ENCODE assay signal across 8 cellular contexts in genomic region chrX:22081475-22082092, GRCh38. TPM values are rescaled to one million over a fixed set of nuclear protein-coding genes. Genes with fewer than 3 reads are reported as not detected.
DNase-seq lines count a peak whose midpoint lies in the region; TF ChIP-seq lines count a peak whose summit lies in the region.

No MANE protein-coding gene starts in this region.

- no peaks in the 10 kb centered on the region for H3K9me3 ChIP-seq in HAP-1

- no peaks in the 10 kb centered on the region for H3K36me3 ChIP-seq in HAP-1 (replicated peaks)

- H3K4me1 ChIP-seq in HAP-1 = no peaks in the 10 kb centered on the region

- DNase-seq in G401 (ENCODE audit: low spot score) (peak; percentile 0), HAP-1 (ENCODE audit: low spot score in 2 of 2) (peak; percentile 42 to 85), NCI-H524 (lab: John Stamatoyannopoulos, UW) (peak; percentile 38 to 48), fibroblast of the aortic adventitia (ENCODE audit: low read depth) (peak; percentile 81), retinal pigment epithelial cell (ENCODE audit: low read depth) (no peak), DMS79 treated with DMSO at 0.1 percent for 48 hours (lab: John Stamatoyannopoulos, UW) (no peak), mesenteric fat pad (ENCODE audit: low spot score) (no peak)
- peak; percentile 6 to 28 for DNase-seq in activated CD8-positive, alpha-beta memory T cell treated with anti-CD3 and anti-CD28 coated beads for 4 hours (ENCODE audit: low read depth in 2 of 2)

- no peaks in the 10 kb centered on the region for H3K27me3 ChIP-seq in HAP-1 (ENCODE audit: low read depth)

- TF ChIP-seq CTCF in fibroblast of the aortic adventitia (IDR thresholded peaks at IDR 0.05; ENCODE audit: insufficient read depth, low read length) (peak; percentile 73), retinal pigment epithelial cell (conservative IDR thresholded peaks at IDR 0.05; ENCODE audit: low read depth, low read length) (peak; percentile 75)

- in situ Hi-C loops in G401 (cut with HindIII; ENCODE audit: low sequenced_read_pairs) (no loop called here), HAP-1 (cut with MboI; ENCODE audit: low sequenced_read_pairs) (no loop called here)

- no peak overlapping the region for H3K4me3 ChIP-seq in HAP-1
- no peak overlapping the region for H3K4me3 ChIP-seq in fibroblast of the aortic adventitia (ENCODE audit: low read depth, low read length)
- H3K4me3 ChIP-seq in retinal pigment epithelial cell (ENCODE audit: low read length) = no peak overlapping the region

RNA-seq across cellular contexts. Expression of gene PHEX, which starts 49.5 kb away (rescaled TPM):
- not detected in 2 replicates for total RNA-seq in G401 (2014; rRNA removed; shearing (Covaris generic))
- total RNA-seq in fibroblast of the aortic adventitia (ENCODE audit: low replicate concordance) (5.6 and 6.7 TPM in 2 replicates), mesenteric fat pad (0.45 TPM)

Comparison
In these comparisons a context has a peak if more than half of its experiments do, and no peak if none do; other contexts are left out.
1. DNase-seq: peak in G401 (single experiment), HAP-1 (2 of 2), NCI-H524 (2 of 2), activated CD8-positive, alpha-beta memory T cell treated with anti-CD3 and anti-CD28 coated beads for 4 hours (2 of 2) and fibroblast of the aortic adventitia (single experiment); none in retinal pigment epithelial cell (single experiment), DMS79 treated with DMSO at 0.1 percent for 48 hours (single experiment) and mesenteric fat pad (single experiment).